In the genomic region with DNA sequence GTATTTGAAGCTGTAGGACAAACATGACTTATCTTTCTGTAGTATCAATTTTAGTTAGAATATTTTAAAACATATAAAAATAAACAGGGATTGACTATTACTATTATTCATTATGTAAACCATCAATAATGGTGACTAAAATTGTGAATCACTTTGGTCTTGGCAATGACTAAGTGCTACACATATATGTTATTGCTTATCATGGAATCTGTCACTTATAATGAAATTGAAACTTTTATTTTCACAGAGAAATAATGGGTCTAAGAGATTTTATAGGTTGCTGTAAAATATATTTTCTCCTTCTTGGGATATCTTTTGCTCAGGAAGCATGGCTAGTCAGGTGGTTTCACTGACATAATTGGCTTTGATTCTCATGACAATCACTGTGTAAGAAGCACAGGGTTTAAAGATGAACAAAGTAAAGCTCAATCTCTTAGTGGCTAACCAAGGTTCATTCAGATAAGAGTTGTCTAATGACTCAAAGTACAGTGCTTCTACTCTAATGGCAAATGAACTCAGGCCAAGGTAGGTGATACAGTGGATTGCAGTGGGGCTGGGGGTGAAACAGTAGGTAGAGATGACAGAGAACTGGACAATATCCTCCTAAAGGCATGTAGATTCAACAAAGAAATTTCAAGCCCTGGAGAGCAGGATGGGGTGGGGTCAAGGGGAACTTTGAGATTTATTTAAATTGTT, we compare ENCODE assay signal across 30 cellular contexts.
"Had no signal": no experiment of that assay in that cellular context is flagged by ENCODE, and none has a peak within 500 bp of the region (broad histone marks: within the 10 kb centered on the region; RNA-seq: fewer than 3 reads in every experiment).

No MANE protein-coding gene starts in this region.

- H3K4me1 ChIP-seq: SJCRH30 had no signal

- H3K36me3 Mint-ChIP-seq: brain had no signal

- ATAC-seq: activated naive CD8-positive, alpha-beta T cell treated with anti-CD3 and anti-CD28 coated beads, Interleukin-2, amount 50 U/mL, for 24 hours; Right ventricle myocardium inferior had no signal

- H3K4me3 ChIP-seq: PC-9, SJCRH30, SK-N-MC had no signal

- H3K27ac ChIP-seq: KMS-11, PC-9, RWPE1, SJCRH30, SK-N-MC had no signal

- H3K27me3 Mint-ChIP-seq: brain had no signal

- H3K4me3 Mint-ChIP-seq: activated CD4-positive, alpha-beta memory T cell treated with anti-CD3 and anti-CD28 coated beads for 36 hours; activated naive CD4-positive, alpha-beta T cell treated with anti-CD3 and anti-CD28 coated beads for 36 hours; activated naive CD8-positive, alpha-beta T cell treated with anti-CD3 and anti-CD28 coated beads, Interleukin-2, amount 50 U/mL, for 24 hours; activated T-cell treated with anti-CD3 and anti-CD28 coated beads, Interleukin-2, amount 50 U/mL, for 4 hours; activated T-helper 1 cell treated with anti-CD3 and anti-CD28 coated beads, Interleukin-12 subunit alpha, Interleukin-12 subunit beta, Interleukin-2, Interleukin-4 antibody, amounts not matched to agents 30 ng/mL and 10 ng/mL and 1 ng/mL, durations not matched to agents 14 hours and 24 hours and 36 hours; brain; central memory CD8-positive, alpha-beta T cell had no signal

- H2AFZ ChIP-seq: PC-9 had no signal

- H3K4me1 Mint-ChIP-seq: activated naive CD8-positive, alpha-beta T cell treated with anti-CD3 and anti-CD28 coated beads, Interleukin-2, amount 50 U/mL, for 24 hours; brain; central memory CD8-positive, alpha-beta T cell had no signal

- H3K4me2 ChIP-seq: KMS-11, PC-9 had no signal

- H3K27ac Mint-ChIP-seq: activated CD4-positive, alpha-beta memory T cell treated with anti-CD3 and anti-CD28 coated beads for 36 hours; activated naive CD4-positive, alpha-beta T cell treated with anti-CD3 and anti-CD28 coated beads for 36 hours; activated naive CD4-positive, alpha-beta T cell treated with anti-CD3 and anti-CD28 coated beads, Interleukin-2, amount 50 U/mL, for 72 hours; activated naive CD8-positive, alpha-beta T cell treated with anti-CD3 and anti-CD28 coated beads, Interleukin-2, amount 50 U/mL, for 24 hours; activated T-helper 1 cell treated with anti-CD3 and anti-CD28 coated beads, Interleukin-12 subunit alpha, Interleukin-12 subunit beta, Interleukin-2, Interleukin-4 antibody, amounts not matched to agents 30 ng/mL and 10 ng/mL and 1 ng/mL, durations not matched to agents 14 hours and 24 hours and 36 hours; brain had no signal

- DNase-seq: activated CD4-positive, alpha-beta memory T cell treated with anti-CD3 and anti-CD28 coated beads for 36 hours; activated CD4-positive, alpha-beta T cell treated with anti-CD3 and anti-CD28 coated beads for 4 hours; activated CD4-positive, alpha-beta T cell treated with anti-CD3 and anti-CD28 coated beads, Interleukin-2, amount 50 U/mL, for 1 hour; activated CD8-positive, alpha-beta memory T cell treated with anti-CD3 and anti-CD28 coated beads, Interleukin-2, amount 50 U/mL, for 4 hours; activated gamma-delta T cell treated with Interleukin-2 at 50 U/mL for 16 hours; activated naive CD4-positive, alpha-beta T cell treated with anti-CD3 and anti-CD28 coated beads for 36 hours; activated naive CD8-positive, alpha-beta T cell treated with anti-CD3 and anti-CD28 coated beads, Interleukin-2, amount 50 U/mL, for 24 hours; activated T-cell treated with anti-CD3 and anti-CD28 coated beads for 4 hours; activated T-cell treated with anti-CD3 and anti-CD28 coated beads, Interleukin-2, amount 50 U/mL, for 4 hours; anterior cingulate cortex; MM.1S; MV-4-11; NCI-H1092; NCI-H1436 treated with DMSO at 0.1 percent for 48 hours; NCI-H1694 treated with DMSO at 0.1 percent for 48 hours; NCI-H2029; NCI-H510A; NCI-H526; NCI-H774; PC-9; SJCRH30; T1000 had no signal

- H3K27me3 ChIP-seq: SJCRH30 had no signal

- H3K9ac ChIP-seq: KMS-11 had no signal

- H3K36me3 ChIP-seq: SJCRH30 had no signal
